In the genomic region with DNA sequence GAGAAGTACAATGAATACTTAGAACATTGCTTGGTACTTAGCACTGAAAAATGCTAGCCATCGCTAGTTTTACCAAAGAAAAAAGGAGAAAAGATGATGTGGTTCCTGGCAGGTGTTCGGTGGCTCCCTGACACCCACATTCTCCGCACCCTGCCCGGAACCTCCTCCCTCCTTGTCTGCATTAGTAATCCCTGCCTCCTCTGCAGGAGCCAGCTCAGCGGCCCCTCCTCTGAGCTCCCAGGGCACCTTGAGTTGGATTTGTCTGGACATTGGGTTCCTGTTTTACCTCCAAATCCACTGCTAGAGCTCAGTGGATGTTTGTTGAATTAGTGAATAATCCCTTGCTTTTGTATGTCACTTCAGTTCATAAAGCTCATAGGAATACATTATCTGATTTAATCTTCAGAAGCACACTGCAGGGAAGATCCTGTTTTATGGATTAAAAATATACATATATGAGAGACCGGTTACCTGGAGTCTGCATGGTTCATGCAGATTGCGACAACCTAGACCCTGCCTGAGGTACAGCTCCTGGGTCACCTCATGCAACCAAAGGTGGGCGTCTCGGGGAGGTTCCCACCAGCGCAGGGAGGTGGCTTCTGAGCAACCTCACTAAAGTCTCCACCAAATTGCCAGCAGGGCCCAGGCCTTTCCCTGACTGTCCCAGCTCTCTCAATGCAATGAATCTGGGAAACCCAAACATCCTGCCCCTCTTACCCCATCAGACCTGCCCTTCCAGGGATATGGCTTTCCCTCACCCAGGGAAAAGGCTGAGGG, we compare ENCODE assay signal across 17 cellular contexts. TPM values are rescaled to one million over a fixed set of nuclear protein-coding genes. Genes with fewer than 3 reads are reported as not detected.
A peak's percentile ranks its signal among the peaks of the same experiment; 100 is the strongest.
DNase-seq lines count a peak whose midpoint lies in the region; ATAC-seq and TF ChIP-seq lines count a peak whose summit lies in the region.
"Had no signal": no experiment of that assay in that cellular context is flagged by ENCODE, and none has a peak within 500 bp of the region (broad histone marks: within the 10 kb centered on the region; RNA-seq: fewer than 3 reads in every experiment).

No MANE protein-coding gene starts in this region.

- peak overlapping the region in 4 of 10 experiments; percentile 23 to 37 (median 36); a peak in 4 of 20 replicates for H3K4me3 ChIP-seq in BLaER1 treated with 17β-estradiol and CSF1 and Interleukin-3, amounts not matched to agents 10 nM and 100 nM
- H3K4me3 ChIP-seq in NT2/D1 (ENCODE audit: insufficient read length, low read depth) (no peak overlapping the region), coronary artery (no peak overlapping the region)
- H3K4me3 ChIP-seq: Peyer's patch, prostate gland had no signal

- no peaks in the 10 kb centered on the region for H3K9me3 ChIP-seq in BLaER1 treated with 17β-estradiol and CSF1 and Interleukin-3, amounts not matched to agents 10 nM and 100 nM (replicated peaks in 1 of 11)
- no peaks in the 10 kb centered on the region for H3K9me3 ChIP-seq in NT2/D1 (ENCODE audit: insufficient read depth, low read length)
- H3K9me3 ChIP-seq: BE2C, Peyer's patch, prostate gland had no signal

- TF ChIP-seq CTCF in coronary artery (IDR thresholded peaks at IDR 0.05): no peak

- POLR2A ChIA-PET in naive thymus-derived CD8-positive, alpha-beta T cell (lab: Charles Lee): interaction anchor here (0.7 kb wide), 1 partner anchor 169 kb away, joined by 6 read pairs; no protein-coding TSS in a partner anchor

- peak overlapping the region in 8 of 11 experiments; percentile 59 to 86 (median 78); a peak in 17 of 22 replicates for H3K27ac ChIP-seq in BLaER1 treated with 17β-estradiol and CSF1 and Interleukin-3, amounts not matched to agents 10 nM and 100 nM
- no peak overlapping the region for H3K27ac ChIP-seq in coronary artery
- H3K27ac ChIP-seq: Peyer's patch, prostate gland had no signal

- peak overlapping the region in 9 of 11 experiments; percentile 7 to 74 (median 57); a peak in 15 of 22 replicates for H3K9ac ChIP-seq in BLaER1 treated with 17β-estradiol and CSF1 and Interleukin-3, amounts not matched to agents 10 nM and 100 nM
- peak overlapping the region; percentile 34 for H3K9ac ChIP-seq in NT2/D1 (ENCODE audit: insufficient read length, low read depth)

- no peaks in the 10 kb centered on the region for H3K36me3 Mint-ChIP-seq in activated naive CD4-positive, alpha-beta T cell treated with anti-CD3 and anti-CD28 coated beads, Interleukin-2, amount 10 ng/mL, durations not matched to agents 7 days and 5 days
- no peaks in the 10 kb centered on the region for H3K36me3 Mint-ChIP-seq in naive thymus-derived CD8-positive, alpha-beta T cell

- H3K4me2 ChIP-seq in BLaER1 treated with 17β-estradiol and CSF1 and Interleukin-3, amounts not matched to agents 10 nM and 100 nM: peak overlapping the region; percentile 69 to 97 (median 91)

- no peaks in the 10 kb centered on the region for H3K27me3 ChIP-seq in BLaER1 treated with 17β-estradiol and CSF1 and Interleukin-3, amounts not matched to agents 10 nM and 100 nM
- no peaks in the 10 kb centered on the region for H3K27me3 ChIP-seq in NT2/D1 (ENCODE audit: insufficient read depth, insufficient read length)
- H3K27me3 ChIP-seq: BE2C, Peyer's patch had no signal

- ATAC-seq in naive thymus-derived CD8-positive, alpha-beta T cell: peak in 1 of 2 donors; percentile 35
- no peak for ATAC-seq in GM19463 (IDR thresholded peaks at IDR 0.05; ENCODE audit: unreplicated experiment)
- ATAC-seq: HCT116 had no signal

- no peaks in the 10 kb centered on the region for H3K36me3 ChIP-seq in BLaER1 treated with 17β-estradiol and CSF1 and Interleukin-3, amounts not matched to agents 10 nM and 100 nM
- H3K36me3 ChIP-seq in NT2/D1 (ENCODE audit: insufficient read depth, insufficient read length, low read length): no peaks in the 10 kb centered on the region
- H3K36me3 ChIP-seq: BE2C, Peyer's patch, prostate gland had no signal

- no peaks in the 10 kb centered on the region for H3K9me3 Mint-ChIP-seq in activated naive CD4-positive, alpha-beta T cell treated with anti-CD3 and anti-CD28 coated beads, Interleukin-2, amount 10 ng/mL, durations not matched to agents 7 days and 5 days
- no peaks in the 10 kb centered on the region for H3K9me3 Mint-ChIP-seq in naive thymus-derived CD8-positive, alpha-beta T cell

- peaks cover 36 to 85% (median 81%) of the 10 kb centered on the region in 10 experiments for H3K4me1 ChIP-seq in BLaER1 treated with 17β-estradiol and CSF1 and Interleukin-3, amounts not matched to agents 10 nM and 100 nM
- peaks cover 12% of the 10 kb centered on the region for H3K4me1 ChIP-seq in NT2/D1 (ENCODE audit: insufficient read depth, insufficient read length)
- H3K4me1 ChIP-seq: BE2C, prostate gland had no signal

- DNase-seq in NT2/D1 (ENCODE audit: low read depth, low spot score) (no peak), DMS79 (lab: John Stamatoyannopoulos, UW) (no peak), A172 (ENCODE audit: low spot score) (no peak), coronary artery (ENCODE audit: low spot score) (no peak)
- DNase-seq in activated naive CD4-positive, alpha-beta T cell treated with anti-CD3 and anti-CD28 coated beads, Interleukin-2, amount 10 ng/mL, durations not matched to agents 7 days and 5 days: no peak
- no peak for DNase-seq in naive thymus-derived CD8-positive, alpha-beta T cell
- DNase-seq: BE2C, cerebellar nuclear complex, mesenchymal stem cell, NCI-H1105 treated with DMSO at 0.1 percent for 48 hours, NCI-H446 treated with DMSO at 0.1 percent for 48 hours had no signal

- H3K4me1 Mint-ChIP-seq in activated naive CD4-positive, alpha-beta T cell treated with anti-CD3 and anti-CD28 coated beads, Interleukin-2, amount 10 ng/mL, durations not matched to agents 7 days and 5 days: peaks cover 60% of the 10 kb centered on the region
- peaks cover 23 to 37% (median 32%) of the 10 kb centered on the region in 4 donors for H3K4me1 Mint-ChIP-seq in naive thymus-derived CD8-positive, alpha-beta T cell

- peak overlapping the region; percentile 37 for H3K27ac Mint-ChIP-seq in activated naive CD4-positive, alpha-beta T cell treated with anti-CD3 and anti-CD28 coated beads, Interleukin-2, amount 10 ng/mL, durations not matched to agents 7 days and 5 days
- H3K27ac Mint-ChIP-seq in naive thymus-derived CD8-positive, alpha-beta T cell: peak overlapping the region in 6 of 10 donors; percentile 12 to 82 (median 48)

- CTCF ChIA-PET in activated naive CD4-positive, alpha-beta T cell treated with anti-CD3 and anti-CD28 coated beads, Interleukin-2, amount 10 ng/mL, durations not matched to agents 7 days and 5 days (lab: Charles Lee): interaction anchor here (0.7 kb wide), 1 partner anchor 13 kb away, joined by 3 read pairs; no protein-coding TSS in a partner anchor

- peaks cover 10% of the 10 kb centered on the region for H3K27me3 Mint-ChIP-seq in activated naive CD4-positive, alpha-beta T cell treated with anti-CD3 and anti-CD28 coated beads, Interleukin-2, amount 10 ng/mL, durations not matched to agents 7 days and 5 days
- peaks cover 0 to 3% (median 0%) of the 10 kb centered on the region in 5 donors for H3K27me3 Mint-ChIP-seq in naive thymus-derived CD8-positive, alpha-beta T cell

- H3K4me3 Mint-ChIP-seq in activated naive CD4-positive, alpha-beta T cell treated with anti-CD3 and anti-CD28 coated beads, Interleukin-2, amount 10 ng/mL, durations not matched to agents 7 days and 5 days: no peak overlapping the region
- H3K4me3 Mint-ChIP-seq in naive thymus-derived CD8-positive, alpha-beta T cell: peak overlapping the region in 4 of 10 donors; percentile 15 to 58 (median 27)

- no peaks in the 10 kb centered on the region for H4K20me1 ChIP-seq in BLaER1 treated with 17β-estradiol and CSF1 and Interleukin-3, amounts not matched to agents 10 nM and 100 nM

RNA-seq across cellular contexts. Expression of a gene that starts 24.2 kb away (rescaled TPM):
- total RNA-seq in naive thymus-derived CD8-positive, alpha-beta T cell: under 1 TPM in 1 of 2 experiments, not detected in 1; 0.71 TPM
- 1 to 10 TPM in 1 of 3 donors, not detected in 2; 1.2 TPM for polyA plus RNA-seq in naive thymus-derived CD8-positive, alpha-beta T cell
- not detected in 2 replicates for total RNA-seq in A172 (2014; rRNA removed; shearing (Covaris generic))
- total RNA-seq: HT1080, Peyer's patch had no signal

RNA-seq across cellular contexts. Expression of a gene that starts 26.7 kb away (rescaled TPM):
- 10 to 100 TPM; 45.6 to 48.0 TPM for total RNA-seq in naive thymus-derived CD8-positive, alpha-beta T cell
- polyA plus RNA-seq in naive thymus-derived CD8-positive, alpha-beta T cell: 10 to 100 TPM in 2 of 3 donors, 1 to 10 TPM in 1; 7.9 to 11.9 (median 11.5) TPM
- 58.6 and 59.2 TPM in 2 replicates for total RNA-seq in A172 (2014; rRNA removed; shearing (Covaris generic))

RNA-seq across cellular contexts. Expression of a gene that starts 54.0 kb away (rescaled TPM):
- 10 to 100 TPM; 13.8 to 15.1 TPM for total RNA-seq in naive thymus-derived CD8-positive, alpha-beta T cell
- 10 to 100 TPM; 14.2 to 20.3 (median 15.6) TPM for polyA plus RNA-seq in naive thymus-derived CD8-positive, alpha-beta T cell
- total RNA-seq in A172 (2014; rRNA removed; shearing (Covaris generic)): 12.2 and 16.8 TPM in 2 replicates

Comparison
In these comparisons a context has a peak if more than half of its experiments do, and no peak if none do; other contexts are left out.
1. H3K27ac ChIP-seq: peak in BLaER1 treated with 17β-estradiol and CSF1 and Interleukin-3, amounts not matched to agents 10 nM and 100 nM (8 of 11); none in coronary artery (0 of 2).